Comparison of ENCODE assay signal across 9 cellular contexts in the genomic region with DNA sequence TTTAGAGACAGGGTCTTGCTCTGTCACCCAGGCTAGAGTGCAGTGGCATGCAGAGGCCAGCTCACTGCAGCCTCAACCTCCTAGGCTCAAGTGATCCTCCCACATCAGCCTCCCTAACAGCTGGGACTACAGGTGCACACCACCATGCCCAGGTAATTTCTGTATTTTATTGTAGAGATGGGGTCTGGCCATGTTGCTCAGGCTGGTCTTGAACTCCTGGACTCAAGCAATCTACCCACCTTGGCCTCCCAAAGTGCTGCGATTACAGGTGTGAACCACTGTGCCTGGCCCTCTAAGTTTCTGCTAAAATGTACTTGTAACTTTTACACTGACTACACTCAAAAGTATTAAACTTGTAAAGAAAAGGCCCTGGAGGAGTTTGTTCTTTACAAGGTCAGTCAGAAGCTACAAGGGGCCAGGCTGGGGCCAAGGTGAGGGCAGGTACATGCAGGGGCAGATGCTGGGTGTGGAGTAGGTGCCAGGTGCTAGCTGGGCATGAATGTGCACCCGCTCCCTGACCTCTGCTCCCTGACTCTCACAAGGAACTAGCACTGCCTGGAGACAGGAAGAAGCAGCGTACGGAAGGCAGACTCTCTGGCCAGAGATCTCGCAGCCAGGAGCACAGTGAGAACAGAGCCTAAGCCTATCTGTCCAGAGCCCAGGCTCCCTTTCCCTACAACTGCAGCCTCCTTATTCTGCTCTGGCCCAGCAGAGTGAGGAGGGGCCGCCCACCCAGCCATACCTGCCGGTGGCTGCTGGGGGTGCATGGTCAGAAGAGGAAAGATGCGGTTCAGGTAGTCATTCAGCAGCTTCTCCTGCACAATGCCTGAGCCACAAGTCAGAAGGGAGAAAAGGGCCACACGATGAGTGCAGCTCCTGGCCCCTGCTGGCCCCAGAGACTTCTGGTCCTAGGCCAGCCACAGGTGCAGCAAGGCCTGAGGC. TPM values are rescaled to one million over a fixed set of nuclear protein-coding genes. Genes with fewer than 3 reads are reported as not detected.
DNase-seq lines count a peak whose midpoint lies in the region; ATAC-seq, FAIRE-seq and TF ChIP-seq lines count a peak whose summit lies in the region.
"Not testable (repeated sequence)": the region's sequence is repeated elsewhere in the genome, so short reads cannot be mapped to it uniquely, and the experiment has no call there.
"Had no signal": no experiment of that assay in that cellular context is flagged by ENCODE, and none has a peak within 500 bp of the region (broad histone marks: within the 10 kb centered on the region; RNA-seq: fewer than 3 reads in every experiment).

No MANE protein-coding gene starts in this region.

- H3K4me2 ChIP-seq in A549 (peak overlapping the region; percentile 79; the same call in 2 of the 3 replicates), OCI-LY7 (ENCODE audit: low read length) (peak overlapping the region; percentile 77), HepG2 (ENCODE audit: low read depth, low read length) (peak overlapping the region; percentile 96)
- H3K4me2 ChIP-seq in endothelial cell of umbilical vein (ENCODE audit: insufficient read depth, low read length), result not testable (repeated sequence)

- intact Hi-C loops in OCI-LY7 (cut with micrococcal nuclease; ENCODE audit: unreplicated experiment); endothelial cell of umbilical vein (cut with micrococcal nuclease); HepG2 (cut with micrococcal nuclease; ENCODE audit: unreplicated experiment): not testable (repeated sequence)

- H3K9me3 Mint-ChIP-seq in activated CD8-positive, alpha-beta T cell treated with anti-CD3 and anti-CD28 coated beads, Interleukin-2, amount 10 ng/mL, durations not matched to agents 7 days and 5 days (ENCODE audit: insufficient read depth); activated naive CD8-positive, alpha-beta T cell treated with anti-CD3 and anti-CD28 coated beads, Interleukin-2, amount 50 U/mL, for 24 hours: not testable (repeated sequence)

- not testable (repeated sequence) for H3K9ac ChIP-seq in endothelial cell of umbilical vein (replicated peaks; ENCODE audit: extremely low read depth, insufficient read depth, low read length)
- H3K9ac ChIP-seq in HepG2 (ENCODE audit: insufficient read depth, low read depth, low read length), result peak overlapping the region; percentile 99; the same call in 1 of the 2 replicates

- not testable (repeated sequence) for DNase-seq in A549 (ENCODE audit: low read depth in 1 of 2, low spot score in 1 of 2); OCI-LY7 (ENCODE audit: low spot score); endothelial cell of umbilical vein (ENCODE audit: low read depth, low spot score); HepG2 (ENCODE audit: low spot score)
- DNase-seq in activated CD8-positive, alpha-beta T cell treated with anti-CD3 and anti-CD28 coated beads, Interleukin-2, amount 10 ng/mL, durations not matched to agents 7 days and 5 days, result peak; percentile 21
- peak; percentile 6 for DNase-seq in activated naive CD8-positive, alpha-beta T cell treated with anti-CD3 and anti-CD28 coated beads, Interleukin-2, amount 50 U/mL, for 24 hours
- peak; percentile 22 for DNase-seq in omental fat pad (ENCODE audit: low spot score)
- peak; percentile 1 for DNase-seq in stimulated activated CD8-positive, alpha-beta memory T cell treated with anti-CD3 and anti-CD28 coated beads, Interleukin-15, amount 100 ng/mL, for 24 hours (ENCODE audit: low read depth)

- FAIRE-seq in A549 (lab: Jason Lieb, UNC); HepG2 (lab: Jason Lieb, UNC): not testable (repeated sequence)
- peak; percentile 8 for FAIRE-seq in endothelial cell of umbilical vein (lab: Jason Lieb, UNC)

- not testable (repeated sequence) for TF ChIP-seq EP300 in A549 (IDR thresholded peaks at IDR 0.05); HepG2 (IDR thresholded peaks at IDR 0.05; ENCODE audit: low read depth in 2 of 2, low read length in 2 of 2); HepG2 (CRISPR knock-in tag; IDR thresholded peaks at IDR 0.05; ENCODE audit: borderline replicate concordance)

- H3K79me2 ChIP-seq in OCI-LY7 (ENCODE audit: insufficient read depth, low read depth, low read length), result not testable (repeated sequence)
- H3K79me2 ChIP-seq in endothelial cell of umbilical vein (ENCODE audit: control insufficient read depth, insufficient read depth, low read length), result peaks cover 20% of the 10 kb centered on the region
- peaks cover 87% of the 10 kb centered on the region for H3K79me2 ChIP-seq in HepG2 (ENCODE audit: insufficient read depth, low read length)

- H3K4me1 ChIP-seq in A549 (peaks cover 17% of the 10 kb centered on the region), OCI-LY7 (ENCODE audit: insufficient read depth, low read length, poor library complexity, severe bottlenecking) (peaks cover 26% of the 10 kb centered on the region), HepG2 (ENCODE audit: insufficient read depth, low read length) (peaks cover 59% of the 10 kb centered on the region)
- H3K4me1 ChIP-seq in endothelial cell of umbilical vein (ENCODE audit: control insufficient read depth, extremely low read depth, insufficient read depth, low read length), result not testable (repeated sequence)

- 73% methylated on average over 8 of the region's 9 CpGs for WGBS in A549 (ENCODE audit: missing lambda C conversion rate)
- 68% methylated on average over 6 of the region's 9 CpGs for WGBS in HepG2 (ENCODE audit: low lambda C conversion rate)

- in situ Hi-C loops in HepG2 (cut with HindIII; ENCODE audit: extremely low pct_ligation_motif_present, low pct_unique_long_range_greater_than_20kb), result not testable (repeated sequence)

- not testable (repeated sequence) for H3K36me3 ChIP-seq in OCI-LY7 (ENCODE audit: insufficient read depth, low read length); endothelial cell of umbilical vein (ENCODE audit: control insufficient read depth in 2 of 2, extremely low read depth in 1 of 2, insufficient read depth in 2 of 2, low read length in 2 of 2)
- H3K36me3 ChIP-seq in HepG2 (replicated peaks in 1 of 2; ENCODE audit: control insufficient read depth in 1 of 2, insufficient read depth in 2 of 2, low read length in 2 of 2), result peaks cover 7 to 33% of the 10 kb centered on the region in 2 experiments; a peak in 4 of 5 replicates

- H3K4me1 Mint-ChIP-seq in activated CD8-positive, alpha-beta T cell treated with anti-CD3 and anti-CD28 coated beads, Interleukin-2, amount 10 ng/mL, durations not matched to agents 7 days and 5 days (ENCODE audit: low read depth); activated naive CD8-positive, alpha-beta T cell treated with anti-CD3 and anti-CD28 coated beads, Interleukin-2, amount 50 U/mL, for 24 hours: not testable (repeated sequence)

- TF ChIP-seq RAD21 in A549 (conservative IDR thresholded peaks at IDR 0.05 in 1 of 2, IDR thresholded peaks at IDR 0.05 in 1 of 2); HepG2 (CRISPR knock-in tag; IDR thresholded peaks at IDR 0.05): not testable (repeated sequence)

- not testable (repeated sequence) for H2AFZ ChIP-seq in OCI-LY7 (ENCODE audit: low read length); endothelial cell of umbilical vein (ENCODE audit: low read depth, low read length); HepG2 (ENCODE audit: low read length)

- not testable (repeated sequence) for ATAC-seq in A549; activated CD8-positive, alpha-beta T cell treated with anti-CD3 and anti-CD28 coated beads, Interleukin-2, amount 10 ng/mL, durations not matched to agents 7 days and 5 days; activated naive CD8-positive, alpha-beta T cell treated with anti-CD3 and anti-CD28 coated beads, Interleukin-2, amount 50 U/mL, for 24 hours; HepG2; omental fat pad (ENCODE audit: low FRiP score)

- not testable (repeated sequence) for TF ChIP-seq POLR2A in A549 (IDR thresholded peaks at IDR 0.05; ENCODE audit: low read length); endothelial cell of umbilical vein (IDR thresholded peaks at IDR 0.05; ENCODE audit: low read depth, low read length); HepG2 (IDR thresholded peaks at IDR 0.05; ENCODE audit: insufficient read depth in 1 of 2, low read depth in 2 of 2, low read length in 2 of 2)

- not testable (repeated sequence) for H3K27me3 Mint-ChIP-seq in activated CD8-positive, alpha-beta T cell treated with anti-CD3 and anti-CD28 coated beads, Interleukin-2, amount 10 ng/mL, durations not matched to agents 7 days and 5 days (ENCODE audit: low read depth); activated naive CD8-positive, alpha-beta T cell treated with anti-CD3 and anti-CD28 coated beads, Interleukin-2, amount 50 U/mL, for 24 hours

- not testable (repeated sequence) for H3K9me3 ChIP-seq in A549; OCI-LY7 (ENCODE audit: low read length); endothelial cell of umbilical vein (replicated peaks; ENCODE audit: control insufficient read depth, insufficient read depth, low read length); HepG2 (ENCODE audit: low read length)

- not testable (repeated sequence) for H3K9me1 ChIP-seq in endothelial cell of umbilical vein (replicated peaks; ENCODE audit: control insufficient read depth, extremely low read depth, insufficient read depth, low read length)

- CTCF ChIA-PET in A549 (lab: Yijun Ruan, JAX); OCI-LY7 (lab: Charles Lee; ENCODE audit: unreplicated experiment); activated CD8-positive, alpha-beta T cell treated with anti-CD3 and anti-CD28 coated beads, Interleukin-2, amount 10 ng/mL, durations not matched to agents 7 days and 5 days (lab: Charles Lee); HepG2 (lab: Yijun Ruan, JAX; ENCODE audit: low intra/inter-chr PET ratio, low total read pairs): not testable (repeated sequence)
- CTCF ChIA-PET in endothelial cell of umbilical vein (lab: Charles Lee), result interaction anchor here (1.4 to 2.9 kb wide), 2 partner anchors 18 to 21 kb away, joined by 3 to 10 read pairs; no protein-coding TSS in a partner anchor

- TF ChIP-seq CTCF in A549 (IDR thresholded peaks at IDR 0.05); OCI-LY7 (conservative IDR thresholded peaks at IDR 0.05; ENCODE audit: low read length); endothelial cell of umbilical vein (IDR thresholded peaks at IDR 0.05; ENCODE audit: extremely low read depth in 1 of 2, insufficient read depth in 1 of 2, low read depth in 1 of 2, low read length in 2 of 2); HepG2 (CRISPR knock-in tag; IDR thresholded peaks at IDR 0.05); omental fat pad (IDR thresholded peaks at IDR 0.05): not testable (repeated sequence)

- H3K27ac Mint-ChIP-seq in activated CD8-positive, alpha-beta T cell treated with anti-CD3 and anti-CD28 coated beads, Interleukin-2, amount 10 ng/mL, durations not matched to agents 7 days and 5 days, result peak overlapping the region; percentile 3
- H3K27ac Mint-ChIP-seq in activated naive CD8-positive, alpha-beta T cell treated with anti-CD3 and anti-CD28 coated beads, Interleukin-2, amount 50 U/mL, for 24 hours, result not testable (repeated sequence)

- dilution Hi-C loops in endothelial cell of umbilical vein (cut with MboI; ENCODE audit: extremely low pct_ligation_motif_present, low sequenced_read_pairs), result not testable (repeated sequence)

- H4K20me1 ChIP-seq in OCI-LY7 (ENCODE audit: insufficient read depth, low read length); endothelial cell of umbilical vein (replicated peaks; ENCODE audit: control insufficient read depth, extremely low read depth, insufficient read depth, low read length): not testable (repeated sequence)
- peaks cover 41% of the 10 kb centered on the region for H4K20me1 ChIP-seq in HepG2 (ENCODE audit: insufficient read depth, low read length)

- H3K27me3 ChIP-seq in endothelial cell of umbilical vein (ENCODE audit: control insufficient read depth in 2 of 2, insufficient read depth in 2 of 2, low read length in 2 of 2); HepG2 (ENCODE audit: control insufficient read depth in 1 of 2, insufficient read depth in 2 of 2, low read length in 2 of 2): not testable (repeated sequence)

- not testable (repeated sequence) for H3K4me3 Mint-ChIP-seq in activated CD8-positive, alpha-beta T cell treated with anti-CD3 and anti-CD28 coated beads, Interleukin-2, amount 10 ng/mL, durations not matched to agents 7 days and 5 days; activated naive CD8-positive, alpha-beta T cell treated with anti-CD3 and anti-CD28 coated beads, Interleukin-2, amount 50 U/mL, for 24 hours

- not testable (repeated sequence) for H3K4me3 ChIP-seq in A549; OCI-LY7 (ENCODE audit: low read depth, low read length, poor library complexity, severe bottlenecking); endothelial cell of umbilical vein (replicated peaks in 1 of 3; ENCODE audit: insufficient read depth in 1 of 3, low read depth in 1 of 3, low read length in 3 of 3)
- H3K4me3 ChIP-seq in HepG2 (replicated peaks in 1 of 3; ENCODE audit: insufficient read depth in 1 of 3, low read depth in 2 of 3, low read length in 3 of 3), result peak overlapping the region; percentile 26 to 96 (median 90); a peak in 2 of 6 replicates

- not testable (repeated sequence) for H3K36me3 Mint-ChIP-seq in activated CD8-positive, alpha-beta T cell treated with anti-CD3 and anti-CD28 coated beads, Interleukin-2, amount 10 ng/mL, durations not matched to agents 7 days and 5 days (ENCODE audit: low read depth); activated naive CD8-positive, alpha-beta T cell treated with anti-CD3 and anti-CD28 coated beads, Interleukin-2, amount 50 U/mL, for 24 hours (ENCODE audit: low read depth)

- H3K9me2 ChIP-seq in OCI-LY7 (ENCODE audit: insufficient read depth, low read length), result not testable (repeated sequence)

- POLR2A ChIA-PET in A549 (lab: Yijun Ruan, JAX); endothelial cell of umbilical vein (lab: Charles Lee); HepG2 (lab: Yijun Ruan, JAX): not testable (repeated sequence)
- POLR2A ChIA-PET in OCI-LY7 (lab: Charles Lee), result interaction anchor here (0.7 to 1.0 kb wide), 2 partner anchors 27 to 72 kb away, joined by 3 to 4 read pairs; no protein-coding TSS in a partner anchor
- POLR2A ChIA-PET in activated CD8-positive, alpha-beta T cell treated with anti-CD3 and anti-CD28 coated beads, Interleukin-2, amount 10 ng/mL, durations not matched to agents 7 days and 5 days (lab: Charles Lee), result interaction anchor here (1.4 kb wide), 1 partner anchor 263 kb away, joined by 5 read pairs; no protein-coding TSS in a partner anchor

- BruUV-seq in OCI-LY7 (replicated peaks; lab: Mats Ljungman, UMichigan); endothelial cell of umbilical vein (replicated peaks; lab: Mats Ljungman, UMichigan); HepG2 (replicated peaks; lab: Mats Ljungman, UMichigan): not testable (repeated sequence)

- H3K27ac ChIP-seq in A549; OCI-LY7 (ENCODE audit: low read depth, low read length, poor library complexity, severe bottlenecking); endothelial cell of umbilical vein (ENCODE audit: insufficient read depth, low read depth, low read length); HepG2 (ENCODE audit: extremely low read length, insufficient read depth, low read length): not testable (repeated sequence)

RNA-seq across cellular contexts. Expression of a gene that starts 24.5 kb away (rescaled TPM):
- polyA plus RNA-seq in A549 (2011; rRNA removed) (56.2 TPM in 1 of 2 replicates, not detected in the other), A549 (2017; fragmentation: RNase III; extraction: RNeasy Plus Mini Kit Qiagen cat#74134 plus additional on column Dnase treatment) (6.5 to 8.5 TPM (median 6.6 TPM) in 3 replicates), endothelial cell of umbilical vein (under 0.01 and 206 TPM in 2 replicates), HepG2 (2011; rRNA removed) (under 0.01 TPM in 2 replicates)
- not detected in 2 replicates for polyA plus RNA-seq in A549 (2012; cell fraction: cytosol; rRNA removed)
- polyA plus RNA-seq in A549 (2012; cell fraction: nucleus; rRNA removed), result not detected in 2 replicates
- polyA minus RNA-seq in A549 (2011; rRNA and poly(A)+ RNA removed), result 38,453 and 40,699 TPM in 2 replicates
- total RNA-seq in OCI-LY7 (2014; rRNA removed; shearing (Covaris generic)), result under 0.01 TPM in 2 replicates
- total RNA-seq in OCI-LY7 (2022) (1,721 and 1,968 TPM in 2 replicates), endothelial cell of umbilical vein (1,319 and 2,019 TPM in 2 replicates), HepG2 (2016; rRNA removed; fragmentation: Illumina TruSeq; extraction: Trizol) (859 and 11,018 TPM in 2 replicates), omental fat pad (under 1 TPM; under 0.01 TPM)
- 1,000 to 10,000 TPM; 1,730 to 2,232 TPM for total RNA-seq in activated CD8-positive, alpha-beta T cell treated with anti-CD3 and anti-CD28 coated beads, Interleukin-2, amount 10 ng/mL, durations not matched to agents 7 days and 5 days
- under 0.01 TPM in 1 of 2 replicates, not detected in the other for polyA plus RNA-seq in endothelial cell of umbilical vein (2011; cell fraction: cytosol; rRNA removed)
- under 0.01 TPM in 2 replicates for polyA plus RNA-seq in endothelial cell of umbilical vein (2011; cell fraction: nucleus; rRNA removed)
- 123 TPM in 1 of 2 replicates, not detected in the other for polyA plus RNA-seq in endothelial cell of umbilical vein (2012)
- polyA minus RNA-seq in endothelial cell of umbilical vein, result 9,566 and 13,963 TPM in 2 replicates
- polyA minus RNA-seq in endothelial cell of umbilical vein (2011; cell fraction: cytosol; rRNA and poly(A)+ RNA removed), result 46,668 TPM
- polyA minus RNA-seq in endothelial cell of umbilical vein (2011; cell fraction: nucleus; rRNA and poly(A)+ RNA removed), result 60,677 and 87,675 TPM in 2 replicates
- total RNA-seq in HepG2 (2016; cell fraction: cytosol; rRNA removed; fragmentation: Illumina TruSeq; extraction: Trizol; ENCODE audit: low read depth), result 16,281 and 17,236 TPM in 2 replicates
- 1,309 and 10,613 TPM in 2 replicates for total RNA-seq in HepG2 (2016; cell fraction: insoluble cytoplasmic fraction; rRNA removed; fragmentation: Illumina TruSeq; extraction: Trizol)
- 2,848 and 3,475 TPM in 2 replicates for total RNA-seq in HepG2 (2016; cell fraction: membrane; rRNA removed; fragmentation: Illumina TruSeq; extraction: Trizol)
- total RNA-seq in HepG2 (2016; cell fraction: nucleus; rRNA removed; fragmentation: Illumina TruSeq; extraction: Trizol), result 52,466 and 64,417 TPM in 2 replicates
- polyA plus RNA-seq in HepG2 (2011; cell fraction: cytosol; rRNA removed), result under 0.01 TPM in 2 replicates
- under 0.01 TPM in 2 replicates for polyA plus RNA-seq in HepG2 (2011; cell fraction: nucleus; rRNA removed)
- polyA plus RNA-seq in HepG2 (2012), result 59.2 and 78.2 TPM in 2 replicates
- 27.3 and 44.4 TPM in 2 replicates for polyA plus RNA-seq in HepG2 (2016; cell fraction: cytosol; fragmentation: Illumina TruSeq; extraction: Trizol; ENCODE audit: low read depth)
- not detected in 2 replicates for polyA plus RNA-seq in HepG2 (2016; cell fraction: insoluble cytoplasmic fraction; fragmentation: Illumina TruSeq; extraction: Trizol; ENCODE audit: low read depth)
- not detected in 2 replicates for polyA plus RNA-seq in HepG2 (2016; cell fraction: membrane; fragmentation: Illumina TruSeq; extraction: Trizol; ENCODE audit: low read depth)
- 32.8 TPM in 1 of 2 replicates, not detected in the other for polyA plus RNA-seq in HepG2 (2016; cell fraction: nucleus; fragmentation: Illumina TruSeq; extraction: Trizol; ENCODE audit: insufficient read depth, low read depth)
- polyA minus RNA-seq in HepG2 (2011; rRNA and poly(A)+ RNA removed; ENCODE audit: low replicate concordance), result 12,820 and 15,604 TPM in 2 replicates
- 90,102 and 105,040 TPM in 2 replicates for polyA minus RNA-seq in HepG2 (2011; cell fraction: cytosol; rRNA and poly(A)+ RNA removed)
- 42,574 and 58,030 TPM in 2 replicates for polyA minus RNA-seq in HepG2 (2011; cell fraction: nucleus; rRNA and poly(A)+ RNA removed)
- polyA plus RNA-seq: IMR-90 had no signal

RNA-seq across cellular contexts. Expression of a gene that starts 28.9 kb away (rescaled TPM):
- polyA plus RNA-seq in A549 (2011; rRNA removed) (36.8 and 37.0 TPM in 2 replicates), A549 (2017; fragmentation: RNase III; extraction: RNeasy Plus Mini Kit Qiagen cat#74134 plus additional on column Dnase treatment) (23.0 to 24.5 TPM (median 23.9 TPM) in 3 replicates), endothelial cell of umbilical vein (21.1 and 23.0 TPM in 2 replicates), HepG2 (2011; rRNA removed) (30.3 and 38.8 TPM in 2 replicates)
- 10.7 and 13.8 TPM in 2 replicates for polyA plus RNA-seq in A549 (2012; cell fraction: cytosol; rRNA removed)
- 10.4 and 13.8 TPM in 2 replicates for polyA plus RNA-seq in A549 (2012; cell fraction: nucleus; rRNA removed)
- polyA minus RNA-seq in A549 (2011; rRNA and poly(A)+ RNA removed), result 58.3 and 65.1 TPM in 2 replicates
- total RNA-seq in OCI-LY7 (2014; rRNA removed; shearing (Covaris generic)), result 9.0 and 11.0 TPM in 2 replicates
- total RNA-seq in OCI-LY7 (2022) (33.1 and 34.1 TPM in 2 replicates), endothelial cell of umbilical vein (33.5 and 58.4 TPM in 2 replicates), HepG2 (2016; rRNA removed; fragmentation: Illumina TruSeq; extraction: Trizol) (35.6 and 36.2 TPM in 2 replicates), omental fat pad (10 to 100 TPM; 22.9 to 63.6 (median 41.6) TPM)
- total RNA-seq in activated CD8-positive, alpha-beta T cell treated with anti-CD3 and anti-CD28 coated beads, Interleukin-2, amount 10 ng/mL, durations not matched to agents 7 days and 5 days, result 1 to 10 TPM; 1.5 to 2.2 TPM
- 21.2 and 23.0 TPM in 2 replicates for polyA plus RNA-seq in endothelial cell of umbilical vein (2011; cell fraction: cytosol; rRNA removed)
- 83.3 and 85.6 TPM in 2 replicates for polyA plus RNA-seq in endothelial cell of umbilical vein (2011; cell fraction: nucleus; rRNA removed)
- polyA plus RNA-seq in endothelial cell of umbilical vein (2012), result 14.1 and 20.8 TPM in 2 replicates
- 53.0 and 69.0 TPM in 2 replicates for polyA minus RNA-seq in endothelial cell of umbilical vein
- 13.5 TPM for polyA minus RNA-seq in endothelial cell of umbilical vein (2011; cell fraction: cytosol; rRNA and poly(A)+ RNA removed)
- 78.3 and 105 TPM in 2 replicates for polyA minus RNA-seq in endothelial cell of umbilical vein (2011; cell fraction: nucleus; rRNA and poly(A)+ RNA removed)
- 2.8 and 3.7 TPM in 2 replicates for total RNA-seq in HepG2 (2016; cell fraction: cytosol; rRNA removed; fragmentation: Illumina TruSeq; extraction: Trizol; ENCODE audit: low read depth)
- total RNA-seq in HepG2 (2016; cell fraction: insoluble cytoplasmic fraction; rRNA removed; fragmentation: Illumina TruSeq; extraction: Trizol), result 33.6 and 35.9 TPM in 2 replicates
- 12.7 and 15.7 TPM in 2 replicates for total RNA-seq in HepG2 (2016; cell fraction: membrane; rRNA removed; fragmentation: Illumina TruSeq; extraction: Trizol)
- total RNA-seq in HepG2 (2016; cell fraction: nucleus; rRNA removed; fragmentation: Illumina TruSeq; extraction: Trizol), result 43.1 and 51.6 TPM in 2 replicates
- 13.9 and 24.8 TPM in 2 replicates for polyA plus RNA-seq in HepG2 (2011; cell fraction: cytosol; rRNA removed)
- 44.1 and 66.8 TPM in 2 replicates for polyA plus RNA-seq in HepG2 (2011; cell fraction: nucleus; rRNA removed)
- 24.2 and 34.4 TPM in 2 replicates for polyA plus RNA-seq in HepG2 (2012)
- polyA plus RNA-seq in HepG2 (2016; cell fraction: cytosol; fragmentation: Illumina TruSeq; extraction: Trizol; ENCODE audit: low read depth), result 3.5 and 3.8 TPM in 2 replicates
- polyA plus RNA-seq in HepG2 (2016; cell fraction: insoluble cytoplasmic fraction; fragmentation: Illumina TruSeq; extraction: Trizol; ENCODE audit: low read depth), result 24.0 and 26.6 TPM in 2 replicates
- 12.4 and 14.6 TPM in 2 replicates for polyA plus RNA-seq in HepG2 (2016; cell fraction: membrane; fragmentation: Illumina TruSeq; extraction: Trizol; ENCODE audit: low read depth)
- 54.4 and 54.5 TPM in 2 replicates for polyA plus RNA-seq in HepG2 (2016; cell fraction: nucleus; fragmentation: Illumina TruSeq; extraction: Trizol; ENCODE audit: insufficient read depth, low read depth)
- polyA minus RNA-seq in HepG2 (2011; rRNA and poly(A)+ RNA removed; ENCODE audit: low replicate concordance), result 29.8 and 35.9 TPM in 2 replicates
- polyA minus RNA-seq in HepG2 (2011; cell fraction: cytosol; rRNA and poly(A)+ RNA removed), result 20.5 and 26.0 TPM in 2 replicates
- polyA minus RNA-seq in HepG2 (2011; cell fraction: nucleus; rRNA and poly(A)+ RNA removed), result 98.8 and 162 TPM in 2 replicates
